In the genomic region with DNA sequence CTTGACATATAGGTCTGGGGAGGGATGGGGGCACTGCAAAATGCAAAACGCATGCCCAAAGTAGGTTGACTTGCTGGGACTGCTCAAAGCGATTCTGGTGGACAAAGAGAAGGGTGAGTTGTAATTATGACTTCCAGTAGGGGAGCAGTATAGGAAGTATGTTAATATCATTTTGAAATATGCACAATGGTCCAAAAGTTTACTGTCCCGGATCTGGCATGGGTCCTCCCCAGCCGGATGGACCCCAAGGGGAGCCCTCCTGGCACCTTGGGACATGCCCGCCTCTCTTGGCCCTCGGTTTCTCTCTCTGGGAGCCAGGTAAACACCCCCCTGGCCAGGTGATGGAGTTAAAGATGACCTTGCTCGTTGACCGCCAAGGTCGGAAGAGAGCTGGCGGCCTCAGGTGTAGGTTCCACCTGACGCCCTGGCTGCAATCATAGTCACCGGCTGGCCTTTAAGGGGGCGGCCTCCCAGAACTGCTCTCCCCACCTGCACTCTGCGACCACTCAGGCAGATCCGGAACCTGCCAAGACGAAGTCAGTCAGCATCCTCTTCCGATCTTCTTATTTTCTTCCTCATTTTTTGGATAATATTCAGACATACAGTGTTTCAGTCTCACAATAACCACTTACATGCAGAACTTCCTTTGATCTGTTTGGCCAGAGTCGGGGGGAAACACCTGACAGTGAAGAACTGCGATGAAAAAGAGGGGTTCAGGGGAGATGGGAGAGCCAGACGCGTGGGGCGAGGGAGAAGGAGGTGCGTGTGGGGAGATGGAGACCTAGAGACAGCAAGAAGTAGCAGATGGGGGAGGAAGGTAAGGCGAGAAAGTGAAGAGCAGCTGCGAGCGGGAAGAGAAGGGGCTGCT, we compare ENCODE assay signal across 19 cellular contexts.
A peak's percentile ranks its signal among the peaks of the same experiment; 100 is the strongest.
DNase-seq lines count a peak whose midpoint lies in the region; ATAC-seq, FAIRE-seq and TF ChIP-seq lines count a peak whose summit lies in the region.
"Had no signal": no experiment of that assay in that cellular context is flagged by ENCODE, and none has a peak within 500 bp of the region (broad histone marks: within the 10 kb centered on the region; RNA-seq: fewer than 3 reads in every experiment).

No MANE protein-coding gene starts in this region.

- no peaks in the 10 kb centered on the region for H3K9me3 Mint-ChIP-seq in Caco-2 (ENCODE audit: unreplicated experiment)
- H3K9me3 Mint-ChIP-seq: T-cell had no signal

- H3K27ac Mint-ChIP-seq in Caco-2 (ENCODE audit: unreplicated experiment), result no peak overlapping the region
- H3K27ac Mint-ChIP-seq: T-cell had no signal

- intact Hi-C loops in prostate gland (cut with DNase I) (loop anchor here (2.0 to 10.0 kb wide), 3 partner anchors 106 to 1072 kb away; no protein-coding TSS in a partner anchor), Caco-2 (cut with micrococcal nuclease; ENCODE audit: unreplicated experiment) (no loop called here)

- H3K4me1 ChIP-seq in prostate gland (replicated peaks), result no peaks in the 10 kb centered on the region
- no peaks in the 10 kb centered on the region for H3K4me1 ChIP-seq in Caco-2

- peak; percentile 21 for DNase-seq in AG08396 (ENCODE audit: low spot score)
- DNase-seq in hepatic stellate cell (ENCODE audit: low spot score), result peak; percentile 55
- DNase-seq in prostate gland (ENCODE audit: low spot score), result no peak
- no peak for DNase-seq in RCC 7860 (ENCODE audit: low spot score)
- DNase-seq in Caco-2, result no peak
- DNase-seq in NCI-H1092 (lab: John Stamatoyannopoulos, UW), result no peak
- DNase-seq: activated CD4-positive, alpha-beta T cell treated with anti-CD3 and anti-CD28 coated beads for 4 hours; activated T-cell treated with anti-CD3 and anti-CD28 coated beads, Interleukin-2, amount 50 U/mL, for 48 hours; AML-193; anterior cingulate cortex; DMS79; NCI-H1436; NCI-H510A treated with DMSO at 0.1 percent for 48 hours; T-cell had no signal

- H3K27me3 Mint-ChIP-seq in Caco-2 (ENCODE audit: insufficient read depth, unreplicated experiment), result peaks cover 12% of the 10 kb centered on the region

- ATAC-seq in HG02885 (IDR thresholded peaks at IDR 0.05; ENCODE audit: poor library complexity, unreplicated experiment), result no peak
- ATAC-seq: K562, Panc1, T-cell had no signal

- POLR2A ChIA-PET in Caco-2 (lab: Charles Lee), result no interaction called here

- CTCF ChIA-PET in Caco-2 (lab: Charles Lee), result interaction anchor here (0.8 kb wide), 1 partner anchor 154 kb away, joined by 3 read pairs; no protein-coding TSS in a partner anchor

- BruUV-seq in Caco-2 (replicated peaks; lab: Mats Ljungman, UMichigan), result no TSS peak

- H3K4me1 Mint-ChIP-seq in Caco-2 (ENCODE audit: low read depth, unreplicated experiment), result no peaks in the 10 kb centered on the region

- H3K4me3 ChIP-seq in prostate gland, result no peak overlapping the region
- no peak overlapping the region for H3K4me3 ChIP-seq in Caco-2 (ENCODE audit: low read depth, low read length)
- H3K4me3 ChIP-seq: K562 had no signal

- H3K9me3 ChIP-seq in prostate gland (no peaks in the 10 kb centered on the region), Caco-2 (no peaks in the 10 kb centered on the region)
- H3K9me3 ChIP-seq: neutrophil had no signal

- peak overlapping the region; percentile 48 for H3K27ac ChIP-seq in adipose tissue (ENCODE audit: low read depth, low read length)
- H3K27ac ChIP-seq in prostate gland, result peak overlapping the region; percentile 79 to 89
- H3K27ac ChIP-seq: neutrophil had no signal

- H3K27me3 ChIP-seq in prostate gland (replicated peaks; ENCODE audit: insufficient read depth) (peaks cover 12% of the 10 kb centered on the region), Caco-2 (replicated peaks; ENCODE audit: control insufficient read depth, insufficient read depth, low read length) (no peaks in the 10 kb centered on the region; the same call in 1 of the 2 replicates)

- H3K36me3 ChIP-seq in prostate gland (no peaks in the 10 kb centered on the region), Caco-2 (ENCODE audit: control insufficient read depth, insufficient read depth, low read length) (no peaks in the 10 kb centered on the region)
- H3K36me3 ChIP-seq: neutrophil had no signal

- no peak for FAIRE-seq in RCC 7860 (lab: Jason Lieb, UNC)
- FAIRE-seq: K562 had no signal

- 8 to 18% (median 14%) methylated on average over 26 of the region's 26 CpGs for WGBS in adipose tissue, 3 donors
- 61% methylated on average over 26 of the region's 26 CpGs for WGBS in prostate gland

- no peak for TF ChIP-seq POLR2A in prostate gland (IDR thresholded peaks at IDR 0.05)

- H3K36me3 Mint-ChIP-seq in Caco-2 (ENCODE audit: insufficient read depth, unreplicated experiment), result no peaks in the 10 kb centered on the region
- H3K36me3 Mint-ChIP-seq: T-cell had no signal

- no peak overlapping the region for H3K4me3 Mint-ChIP-seq in Caco-2 (ENCODE audit: unreplicated experiment)
- H3K4me3 Mint-ChIP-seq: T-cell had no signal

- TF ChIP-seq CTCF in prostate gland (IDR thresholded peaks at IDR 0.05) (no peak), Caco-2 (IDR thresholded peaks at IDR 0.05; ENCODE audit: insufficient read depth in 1 of 2, low read depth in 1 of 2, low read length in 1 of 2, severe bottlenecking in 1 of 2, unreplicated experiment in 1 of 2) (no peak)

Comparison
In these comparisons a context has a peak if more than half of its experiments do, and no peak if none do; other contexts are left out.
1. DNase-seq: peak in AG08396 (single experiment) and hepatic stellate cell (single experiment); none in prostate gland (single experiment), RCC 7860 (single experiment), Caco-2 (0 of 2) and NCI-H1092 (single experiment).